In genomic region chr7:87219545-87220025, GRCh38 we compare ENCODE assay signal across 8 cellular contexts. TPM values are rescaled to one million over a fixed set of nuclear protein-coding genes. Genes with fewer than 3 reads are reported as not detected.
DNase-seq lines count a peak whose midpoint lies in the region; ATAC-seq and TF ChIP-seq lines count a peak whose summit lies in the region.

Gene TMEM243 (minus strand): TSS chr7:87219732. CDS start chr7:87219503, 229 bp downstream.

- H3K36me3 Mint-ChIP-seq in T-cell = peaks cover 3% of the 10 kb centered on the region

- no peaks in the 10 kb centered on the region for H3K4me1 ChIP-seq in uterus

- intact Hi-C loops in left cardiac atrium (cut with DNase I) (loop anchor here in 1 of 2 donors (10.0 kb wide), 1 partner anchor 65 kb away; the partner anchor contains the start of gene DMTF1), uterus (cut with DNase I; ENCODE audit: low total_unique reads) (no loop called here)

- peaks cover 43 to 55% (median 46%) of the 10 kb centered on the region in 3 donors for H3K4me1 Mint-ChIP-seq in T-cell

- POLR2A ChIA-PET in T-cell (lab: Charles Lee) = interaction anchor here (0.6 to 4.2 kb wide), 6 partner anchors 21 to 999 kb away, joined by 3 to 41 read pairs (median 6); partner anchors contain the start of gene DMTF1 (in 2 of the 2)

- H3K4me3 ChIP-seq in uterus = peak within 1 kb of the TSS; percentile 68 to 81

- ATAC-seq in GM21723 (IDR thresholded peaks at IDR 0.05; ENCODE audit: unreplicated experiment) (peak; percentile 53), T-cell (replicated peaks in 1 of 4) (peak; percentile 70 to 82 (median 80)), left cardiac atrium (peak; percentile 87 to 94)

- DNase-seq in GDM1 (lab: John Stamatoyannopoulos, UW) = peak; percentile 47
- DNase-seq in KG1 (lab: John Stamatoyannopoulos, UW) = peak; percentile 28
- DNase-seq in T-cell = peak; percentile 67 to 93 (median 84)
- DNase-seq in left cardiac atrium = peak; percentile 87
- DNase-seq in pulmonary artery endothelial cell (ENCODE audit: low read depth, low spot score) = peak; percentile 35
- peak; percentile 73 for DNase-seq in uterus

- peak; percentile 11 to 65 for TF ChIP-seq POLR2A in uterus (IDR thresholded peaks at IDR 0.05)

- 0 to 1% (median 0%) methylated on average over 40 to 41 of the region's 41 CpGs for WGBS in adipose tissue, 3 donors

- peak within 1 kb of the TSS; percentile 98 to 100 (median 100) for H3K4me3 Mint-ChIP-seq in T-cell

- H3K27ac ChIP-seq in adipose tissue (ENCODE audit: low read depth, low read length) = peak within 1 kb of the TSS; percentile 32
- peak within 1 kb of the TSS; percentile 84 to 89 for H3K27ac ChIP-seq in uterus

- no peaks in the 10 kb centered on the region for H3K9me3 ChIP-seq in uterus

- no peaks in the 10 kb centered on the region for H3K9me3 Mint-ChIP-seq in T-cell

- CTCF ChIA-PET in T-cell (lab: Charles Lee) = interaction anchor here (1.0 to 2.9 kb wide), 6 partner anchors 17 to 240 kb away, joined by 3 to 18 read pairs (median 6); partner anchors contain the start of gene DMTF1 (in 1 of the 2)

- H3K36me3 ChIP-seq in uterus = no peaks in the 10 kb centered on the region

- H3K27me3 ChIP-seq in uterus = no peaks in the 10 kb centered on the region

- H3K27me3 Mint-ChIP-seq in T-cell = no peaks in the 10 kb centered on the region

- peak within 1 kb of the TSS; percentile 98 to 100 for H3K27ac Mint-ChIP-seq in T-cell

- peak in 2 of 4 experiments; percentile 19 to 24 for TF ChIP-seq CTCF in uterus (IDR thresholded peaks at IDR 0.05)

RNA-seq across cellular contexts. Expression of gene TMEM243, which starts in this region (rescaled TPM):
- total RNA-seq in T-cell (100 to 1,000 TPM in 3 of 5 donors, 10 to 100 TPM in 2; 95.2 to 170 (median 108) TPM), left cardiac atrium (10 to 100 TPM; 11.9 to 12.2 TPM), pulmonary artery endothelial cell (32.6 and 33.6 TPM in 2 replicates), uterus (100 to 1,000 TPM in 1 of 4 donors, 10 to 100 TPM in 3; 14.1 to 120 (median 44.4) TPM)
- 10 to 100 TPM; 22.5 to 36.7 (median 26.6) TPM for polyA plus RNA-seq in adipose tissue

Comparison
In these comparisons a context has a peak if more than half of its experiments do, and no peak if none do; other contexts are left out.
1. Peak in every context shown above with its lines: DNase-seq, ATAC-seq, H3K4me3 ChIP-seq and H3K27ac ChIP-seq.
2. DNase-seq: peak in every context shown above with its lines; median percentile 87 in left cardiac atrium; 84 in T-cell; 73 in uterus; 47 in GDM1; 35 in pulmonary artery endothelial cell; 28 in KG1.